19 cellular contexts compared by ENCODE assay signal in genomic region chr2:235833971-235834620, GRCh38.
DNase-seq lines count a peak whose midpoint lies in the region; ATAC-seq and TF ChIP-seq lines count a peak whose summit lies in the region.
"Had no signal": no experiment of that assay in that cellular context is flagged by ENCODE, and none has a peak within 500 bp of the region (broad histone marks: within the 10 kb centered on the region; RNA-seq: fewer than 3 reads in every experiment).

No MANE protein-coding gene starts in this region.

- H3K9me3 ChIP-seq in HCT116 (ENCODE audit: control insufficient read depth in 1 of 2, insufficient read depth in 1 of 2, low read depth in 1 of 2, low read length in 2 of 2): no peaks in the 10 kb centered on the region
- H3K9me3 ChIP-seq: SK-N-SH had no signal

- no peak overlapping the region for H3K4me2 ChIP-seq in HCT116 (ENCODE audit: low read length)
- H3K4me2 ChIP-seq: KMS-11, PC-9, SK-N-SH had no signal

- no peaks in the 10 kb centered on the region for H4K20me1 ChIP-seq in HCT116 (ENCODE audit: insufficient read depth)

- TF ChIP-seq POLR2A in HCT116 (IDR thresholded peaks at IDR 0.05; ENCODE audit: borderline replicate concordance, extremely low read depth, insufficient read depth, insufficient read length): no peak

- H2AFZ ChIP-seq in HCT116 (ENCODE audit: low read depth, low read length, poor library complexity, severe bottlenecking): no peak overlapping the region
- H2AFZ ChIP-seq: GM23248, PC-9 had no signal

- BruUV-seq in HCT116 (replicated peaks; lab: Mats Ljungman, UMichigan): no TSS peak

- no peak overlapping the region for H3K27ac ChIP-seq in HCT116 (ENCODE audit: low read depth, low read length)
- H3K27ac ChIP-seq: GM23248, KMS-11, PC-9 had no signal

- peak; percentile 12 for DNase-seq in ELF-1 (ENCODE audit: low read depth, low spot score)
- no peak for DNase-seq in HCT116 (ENCODE audit: low read depth, low spot score)
- peak; percentile 2 for DNase-seq in amniotic epithelial cell (ENCODE audit: low read depth)
- peak; percentile 20 for DNase-seq in mesenteric fat pad (ENCODE audit: low spot score)
- DNase-seq in NCI-H774 (lab: John Stamatoyannopoulos, UW): no peak
- DNase-seq in stimulated activated CD4-positive, alpha-beta T cell treated with anti-CD3 and anti-CD28 coated beads, Interleukin-1b, Interleukin-23, amount 100 ng/mL, for 48 hours: no peak
- no peak for DNase-seq in NCI-H1092 treated with DMSO at 0.1 percent for 48 hours (lab: John Stamatoyannopoulos, UW)
- DNase-seq: GM23248, HFFc6, NCI-H1105, NCI-H187, NCI-H2171, NCI-H82, PC-9, SK-N-SH, T-helper 1 cell had no signal

- POLR2A ChIA-PET in HCT116 (lab: Charles Lee): no interaction called here

- CTCF ChIA-PET in HCT116 (lab: Charles Lee): no interaction called here

- H3K4me3 ChIP-seq in HCT116 (replicated peaks in 1 of 2; ENCODE audit: low read depth in 1 of 2, low read length in 2 of 2): no peak overlapping the region
- H3K4me3 ChIP-seq: GM23248, PC-9 had no signal

- H3K4me1 ChIP-seq in HCT116 (ENCODE audit: control insufficient read depth in 1 of 2, insufficient read depth in 2 of 2, low read length in 2 of 2): peaks cover 0 to 6% of the 10 kb centered on the region in 2 experiments; a peak in 1 of 4 replicates

- peak; percentile 73 for ATAC-seq in HCT116
- ATAC-seq in GM21717 (IDR thresholded peaks at IDR 0.05; ENCODE audit: unreplicated experiment): no peak
- ATAC-seq: HepG2 had no signal

- no peak for TF ChIP-seq RAD21 in HCT116 (IDR thresholded peaks at IDR 0.05; ENCODE audit: low read depth)

- RAD21 ChIA-PET in HCT116 (lab: Charles Lee; ENCODE audit: low non-redundant PET in 1 of 2, low total read pairs in 2 of 2, uncharacterized antibody in 2 of 2, unreplicated experiment in 2 of 2): no interaction called here

- intact Hi-C loops in HCT116 (cut with micrococcal nuclease): no loop called here

- no peaks in the 10 kb centered on the region for H3K9me2 ChIP-seq in HCT116 (ENCODE audit: insufficient read depth)
- H3K9me2 ChIP-seq: SK-N-SH had no signal

- no peaks in the 10 kb centered on the region for H3K36me3 ChIP-seq in HCT116 (ENCODE audit: control insufficient read depth in 1 of 2, insufficient read depth in 2 of 2, low read length in 2 of 2)

- H3K79me2 ChIP-seq in HCT116 (ENCODE audit: insufficient read depth, low read length): peaks cover 4% of the 10 kb centered on the region; the same call in 1 of the 2 replicates

- no peaks in the 10 kb centered on the region for H3K27me3 ChIP-seq in HCT116 (ENCODE audit: insufficient read depth, low read length)

- no peak overlapping the region for H3K9ac ChIP-seq in HCT116 (ENCODE audit: low read length)
- H3K9ac ChIP-seq: GM23248, KMS-11, SK-N-SH had no signal

- peak in 1 of 3 experiments; percentile 21; a peak in 1 of 6 replicates for TF ChIP-seq CTCF in HCT116 (IDR thresholded peaks at IDR 0.05 in 2 of 3, conservative IDR thresholded peaks at IDR 0.05 in 1 of 3; ENCODE audit: borderline replicate concordance in 1 of 3, insufficient read depth in 1 of 3, low read depth in 2 of 3, low read length in 2 of 3)

TF ChIP-seq in HCT116, 20 proteins besides CTCF, POLR2A, EP300 and RAD21:
- TF ChIP-seq SIN3A (IDR thresholded peaks at IDR 0.05; ENCODE audit: low read depth) (no peak), REST (IDR thresholded peaks at IDR 0.05; ENCODE audit: low read depth) (no peak), EZH2phosphoT487 (IDR thresholded peaks at IDR 0.05; ENCODE audit: borderline replicate concordance) (no peak), CBX3 (IDR thresholded peaks at IDR 0.05; ENCODE audit: low read depth) (no peak), JUND (IDR thresholded peaks at IDR 0.05) (no peak), SP1 (IDR thresholded peaks at IDR 0.05; ENCODE audit: low read depth) (no peak), CEBPB (IDR thresholded peaks at IDR 0.05; ENCODE audit: low read depth) (no peak), ZBTB33 (IDR thresholded peaks at IDR 0.05; ENCODE audit: extremely low read depth, insufficient replicate concordance, low read length) (no peak), POLR2AphosphoS5 (IDR thresholded peaks at IDR 0.05; ENCODE audit: low read depth, low read length) (no peak), EGR1 (IDR thresholded peaks at IDR 0.05; ENCODE audit: low read depth) (no peak)

Comparison
In these comparisons a context has a peak if more than half of its experiments do, and no peak if none do; other contexts are left out.
1. DNase-seq: peak in ELF-1 (single experiment), amniotic epithelial cell (single experiment) and mesenteric fat pad (single experiment); none in HCT116 (single experiment), NCI-H774 (single experiment), stimulated activated CD4-positive, alpha-beta T cell treated with anti-CD3 and anti-CD28 coated beads, Interleukin-1b, Interleukin-23, amount 100 ng/mL, for 48 hours (single experiment) and NCI-H1092 treated with DMSO at 0.1 percent for 48 hours (single experiment).